27 cellular contexts compared by ENCODE assay signal in the genomic region with DNA sequence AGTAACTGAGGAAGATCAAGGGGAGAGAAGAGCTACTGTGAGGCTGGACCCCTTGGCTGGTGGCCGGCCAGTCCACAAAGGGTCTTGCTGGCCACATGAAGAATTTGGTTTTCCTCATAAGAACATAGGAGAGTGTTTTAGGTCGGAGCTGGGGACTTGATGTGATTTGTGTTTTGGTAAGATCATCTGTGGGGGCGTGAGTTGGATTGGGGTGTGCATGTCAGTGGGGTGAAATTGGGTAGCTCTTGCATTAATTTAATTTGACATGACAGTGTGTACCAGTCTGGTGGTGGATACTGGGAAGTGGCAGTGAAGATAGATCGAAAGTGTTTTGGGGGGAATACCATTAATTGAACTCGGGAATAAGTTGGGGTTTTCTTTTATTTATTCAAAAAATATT. TPM values are rescaled to one million over a fixed set of nuclear protein-coding genes. Genes with fewer than 3 reads are reported as not detected.
DNase-seq lines count a peak whose midpoint lies in the region; ATAC-seq and TF ChIP-seq lines count a peak whose summit lies in the region.
"Had no signal": no experiment of that assay in that cellular context is flagged by ENCODE, and none has a peak within 500 bp of the region (broad histone marks: within the 10 kb centered on the region; RNA-seq: fewer than 3 reads in every experiment).

No MANE protein-coding gene starts in this region.

- 85% methylated on average over 5 of the region's 5 CpGs for WGBS in right cardiac atrium
- WGBS in endodermal cell (ENCODE audit: insufficient coverage in 1 of 2, insufficient read length in 1 of 2), 2 experiments: 93 to 100% methylated on average over 2 to 5 of the region's 5 CpGs

- H3K9me3 Mint-ChIP-seq in activated CD4-positive, alpha-beta memory T cell treated with anti-CD3 and anti-CD28 coated beads for 36 hours: no peaks in the 10 kb centered on the region
- no peaks in the 10 kb centered on the region for H3K9me3 Mint-ChIP-seq in activated CD4-positive, alpha-beta memory T cell treated with anti-CD3 and anti-CD28 coated beads, Interleukin-2, amount 10 ng/mL, durations not matched to agents 7 days and 5 days
- H3K9me3 Mint-ChIP-seq in endodermal cell: no peaks in the 10 kb centered on the region
- no peaks in the 10 kb centered on the region for H3K9me3 Mint-ChIP-seq in stimulated activated naive CD8-positive, alpha-beta T cell treated with anti-CD3 and anti-CD28 coated beads, Interleukin-15, amount 100 ng/mL, for 72 hours
- H3K9me3 Mint-ChIP-seq: GM23338, HFFc6, neural crest cell had no signal

- H3K9me3 ChIP-seq in right cardiac atrium (ENCODE audit: control insufficient read depth, low read length): no peaks in the 10 kb centered on the region
- no peaks in the 10 kb centered on the region for H3K9me3 ChIP-seq in endodermal cell (ENCODE audit: control insufficient read depth, low read length)
- no peaks in the 10 kb centered on the region for H3K9me3 ChIP-seq in BE2C
- H3K9me3 ChIP-seq: Caco-2 had no signal

- H3K4me3 Mint-ChIP-seq in activated CD4-positive, alpha-beta memory T cell treated with anti-CD3 and anti-CD28 coated beads for 36 hours: peak overlapping the region; percentile 21
- H3K4me3 Mint-ChIP-seq in activated CD4-positive, alpha-beta memory T cell treated with anti-CD3 and anti-CD28 coated beads, Interleukin-2, amount 10 ng/mL, durations not matched to agents 7 days and 5 days: no peak overlapping the region
- H3K4me3 Mint-ChIP-seq in endodermal cell: no peak overlapping the region
- peak overlapping the region; percentile 62 to 79 for H3K4me3 Mint-ChIP-seq in stimulated activated naive CD8-positive, alpha-beta T cell treated with anti-CD3 and anti-CD28 coated beads, Interleukin-15, amount 100 ng/mL, for 72 hours
- H3K4me3 Mint-ChIP-seq: B cell, GM23338, HFFc6, neural crest cell had no signal

- POLR2A ChIA-PET in activated CD4-positive, alpha-beta memory T cell treated with anti-CD3 and anti-CD28 coated beads for 36 hours (lab: Charles Lee): interaction anchor here (1.5 kb wide), 1 partner anchor 16 kb away, joined by 5 read pairs; no protein-coding TSS in a partner anchor
- POLR2A ChIA-PET in activated CD4-positive, alpha-beta memory T cell treated with anti-CD3 and anti-CD28 coated beads, Interleukin-2, amount 10 ng/mL, durations not matched to agents 7 days and 5 days (lab: Charles Lee): interaction anchor here (2.5 to 3.9 kb wide), 2 partner anchors 8 to 356 kb away, joined by 14 to 22 read pairs; partner anchors contain the start of genes GIN1, PAM and PPIP5K2

- no peak for TF ChIP-seq CTCF in endodermal cell (conservative IDR thresholded peaks at IDR 0.05)
- no peak for TF ChIP-seq CTCF in BE2C (IDR thresholded peaks at IDR 0.05; ENCODE audit: low read depth, low read length)

- H3K9ac ChIP-seq in endodermal cell (ENCODE audit: extremely low read depth, low read length, poor library complexity, severe bottlenecking): no peak overlapping the region

- H3K4me3 ChIP-seq in right cardiac atrium (ENCODE audit: low read length) (no peak overlapping the region), endodermal cell (ENCODE audit: low read length) (no peak overlapping the region), BE2C (ENCODE audit: low read depth, low read length) (no peak overlapping the region)
- H3K4me3 ChIP-seq: GM23338, SK-N-MC had no signal

- peaks cover 9% of the 10 kb centered on the region for H3K4me1 ChIP-seq in right cardiac atrium (ENCODE audit: control insufficient read depth, insufficient read depth, low read length)
- H3K4me1 ChIP-seq in endodermal cell (ENCODE audit: control insufficient read depth, insufficient read depth, low read length): no peaks in the 10 kb centered on the region
- H3K4me1 ChIP-seq in BE2C: peaks cover 20% of the 10 kb centered on the region

- H3K27ac ChIP-seq in right cardiac atrium (ENCODE audit: low read length): peak overlapping the region; percentile 75
- H3K27ac ChIP-seq in endodermal cell (ENCODE audit: low read depth, low read length): no peak overlapping the region
- H3K27ac ChIP-seq: brain microvascular endothelial cell, foreskin keratinocyte, SK-N-MC, WERI-Rb-1 had no signal

- peaks cover 73% of the 10 kb centered on the region for H3K4me1 Mint-ChIP-seq in activated CD4-positive, alpha-beta memory T cell treated with anti-CD3 and anti-CD28 coated beads for 36 hours (ENCODE audit: low read depth)
- H3K4me1 Mint-ChIP-seq in activated CD4-positive, alpha-beta memory T cell treated with anti-CD3 and anti-CD28 coated beads, Interleukin-2, amount 10 ng/mL, durations not matched to agents 7 days and 5 days: peaks cover 65% of the 10 kb centered on the region
- peaks cover 20% of the 10 kb centered on the region for H3K4me1 Mint-ChIP-seq in endodermal cell
- H3K4me1 Mint-ChIP-seq in stimulated activated naive CD8-positive, alpha-beta T cell treated with anti-CD3 and anti-CD28 coated beads, Interleukin-15, amount 100 ng/mL, for 72 hours: peaks cover 69% of the 10 kb centered on the region

- H3K36me3 Mint-ChIP-seq in activated CD4-positive, alpha-beta memory T cell treated with anti-CD3 and anti-CD28 coated beads for 36 hours: no peaks in the 10 kb centered on the region
- H3K36me3 Mint-ChIP-seq in activated CD4-positive, alpha-beta memory T cell treated with anti-CD3 and anti-CD28 coated beads, Interleukin-2, amount 10 ng/mL, durations not matched to agents 7 days and 5 days (ENCODE audit: low read depth): peaks cover 2% of the 10 kb centered on the region
- no peaks in the 10 kb centered on the region for H3K36me3 Mint-ChIP-seq in endodermal cell (ENCODE audit: low read depth)

- DNase-seq in activated CD4-positive, alpha-beta memory T cell treated with anti-CD3 and anti-CD28 coated beads for 36 hours: no peak
- DNase-seq in activated CD4-positive, alpha-beta memory T cell treated with anti-CD3 and anti-CD28 coated beads, Interleukin-2, amount 10 ng/mL, durations not matched to agents 7 days and 5 days: no peak
- DNase-seq in right cardiac atrium (no peak), left cardiac atrium (no peak), endodermal cell (no peak), BE2C (no peak), T-helper 2 cell (no peak)
- DNase-seq in stimulated activated naive CD8-positive, alpha-beta T cell treated with anti-CD3 and anti-CD28 coated beads, Interleukin-15, amount 100 ng/mL, for 72 hours: no peak
- DNase-seq: activated CD4-positive, alpha-beta T cell treated with anti-CD3 and anti-CD28 coated beads, Interleukin-2, amount 50 U/mL, for 4 hours; brain microvascular endothelial cell; Caco-2; DMS79; effector memory CD4-positive, alpha-beta T cell; foreskin keratinocyte; GF-D8; HFFc6; hypothalamus; NCI-H1092; NCI-H2029; NCI-H2227 treated with DMSO at 0.1 percent for 48 hours; substantia nigra; WERI-Rb-1 had no signal

- intact Hi-C loops in activated CD4-positive, alpha-beta memory T cell treated with anti-CD3 and anti-CD28 coated beads for 36 hours (cut with micrococcal nuclease): no loop called here
- intact Hi-C loops in right cardiac atrium (cut with DNase I) (no loop called here), left cardiac atrium (cut with DNase I) (no loop called here)

- H3K27me3 Mint-ChIP-seq in activated CD4-positive, alpha-beta memory T cell treated with anti-CD3 and anti-CD28 coated beads for 36 hours: no peaks in the 10 kb centered on the region
- H3K27me3 Mint-ChIP-seq in activated CD4-positive, alpha-beta memory T cell treated with anti-CD3 and anti-CD28 coated beads, Interleukin-2, amount 10 ng/mL, durations not matched to agents 7 days and 5 days: no peaks in the 10 kb centered on the region
- no peaks in the 10 kb centered on the region for H3K27me3 Mint-ChIP-seq in endodermal cell (ENCODE audit: insufficient read depth)
- H3K27me3 Mint-ChIP-seq in stimulated activated naive CD8-positive, alpha-beta T cell treated with anti-CD3 and anti-CD28 coated beads, Interleukin-15, amount 100 ng/mL, for 72 hours: no peaks in the 10 kb centered on the region
- H3K27me3 Mint-ChIP-seq: B cell had no signal

- H3K36me3 ChIP-seq in endodermal cell (ENCODE audit: control insufficient read depth, insufficient read depth, low read length): no peaks in the 10 kb centered on the region
- H3K36me3 ChIP-seq in BE2C: no peaks in the 10 kb centered on the region
- H3K36me3 ChIP-seq: brain microvascular endothelial cell, WERI-Rb-1 had no signal

- H3K27me3 ChIP-seq in right cardiac atrium (ENCODE audit: control insufficient read depth, insufficient read depth) (no peaks in the 10 kb centered on the region), endodermal cell (ENCODE audit: control insufficient read depth, insufficient read depth, low read length, poor library complexity, severe bottlenecking) (peaks cover 11% of the 10 kb centered on the region), BE2C (no peaks in the 10 kb centered on the region)
- H3K27me3 ChIP-seq: brain microvascular endothelial cell, foreskin keratinocyte had no signal

- H3K27ac Mint-ChIP-seq in activated CD4-positive, alpha-beta memory T cell treated with anti-CD3 and anti-CD28 coated beads for 36 hours: peak overlapping the region; percentile 18
- no peak overlapping the region for H3K27ac Mint-ChIP-seq in activated CD4-positive, alpha-beta memory T cell treated with anti-CD3 and anti-CD28 coated beads, Interleukin-2, amount 10 ng/mL, durations not matched to agents 7 days and 5 days
- H3K27ac Mint-ChIP-seq in endodermal cell: peak overlapping the region; percentile 2
- H3K27ac Mint-ChIP-seq in stimulated activated naive CD8-positive, alpha-beta T cell treated with anti-CD3 and anti-CD28 coated beads, Interleukin-15, amount 100 ng/mL, for 72 hours: peak overlapping the region in 1 of 2 donors; percentile 66
- H3K27ac Mint-ChIP-seq: B cell, GM23338, HFFc6 had no signal

- ATAC-seq in right cardiac atrium: no peak
- ATAC-seq in left cardiac atrium: no peak
- no peak for ATAC-seq in stimulated activated naive CD8-positive, alpha-beta T cell treated with anti-CD3 and anti-CD28 coated beads, Interleukin-15, amount 100 ng/mL, for 72 hours
- ATAC-seq: esophagus mucosa, GM23338 had no signal

- CTCF ChIA-PET in activated CD4-positive, alpha-beta memory T cell treated with anti-CD3 and anti-CD28 coated beads for 36 hours (lab: Charles Lee): interaction anchor here (1.1 to 3.3 kb wide), 3 partner anchors 17 to 82 kb away, joined by 4 to 19 read pairs (median 7); no protein-coding TSS in a partner anchor
- CTCF ChIA-PET in activated CD4-positive, alpha-beta memory T cell treated with anti-CD3 and anti-CD28 coated beads, Interleukin-2, amount 10 ng/mL, durations not matched to agents 7 days and 5 days (lab: Charles Lee): interaction anchor here (1.0 to 2.5 kb wide), 3 partner anchors 15 to 63 kb away, joined by 3 to 11 read pairs (median 10); no protein-coding TSS in a partner anchor

RNA-seq across cellular contexts. Expression of gene PAM, which starts 8.6 kb away (rescaled TPM):
- 10 to 100 TPM; 41.6 to 43.7 TPM for total RNA-seq in activated CD4-positive, alpha-beta memory T cell treated with anti-CD3 and anti-CD28 coated beads for 36 hours
- 10 to 100 TPM; 45.8 to 46.2 TPM for total RNA-seq in activated CD4-positive, alpha-beta memory T cell treated with anti-CD3 and anti-CD28 coated beads, Interleukin-2, amount 10 ng/mL, durations not matched to agents 7 days and 5 days
- total RNA-seq in right cardiac atrium: 1,000 to 10,000 TPM; 3,384 to 4,784 (median 3,891) TPM
- polyA plus RNA-seq in right cardiac atrium: 4,213 TPM
- total RNA-seq in left cardiac atrium: 1,000 to 10,000 TPM; 2,389 to 3,652 TPM
- total RNA-seq in endodermal cell: 10 to 100 TPM; 32.9 to 38.2 TPM
- polyA plus RNA-seq in endodermal cell (2013, experiment 1 of 2): 165 TPM
- polyA plus RNA-seq in endodermal cell (2013, experiment 2 of 2): 169 TPM
- 49.8 TPM for polyA plus RNA-seq in BE2C (2012; ENCODE audit: insufficient read depth, insufficient read length, low read depth)

Comparison
In these comparisons a context has a peak if more than half of its experiments do, and no peak if none do; other contexts are left out.
1. H3K4me3 Mint-ChIP-seq: peak in activated CD4-positive, alpha-beta memory T cell treated with anti-CD3 and anti-CD28 coated beads for 36 hours (single experiment) and stimulated activated naive CD8-positive, alpha-beta T cell treated with anti-CD3 and anti-CD28 coated beads, Interleukin-15, amount 100 ng/mL, for 72 hours (2 of 2); none in activated CD4-positive, alpha-beta memory T cell treated with anti-CD3 and anti-CD28 coated beads, Interleukin-2, amount 10 ng/mL, durations not matched to agents 7 days and 5 days (single experiment) and endodermal cell (single experiment).
2. RNA of gene PAM, which starts 8.6 kb away (total RNA-seq): 3,384 to 4,784 TPM in right cardiac atrium and 2,389 to 3,652 TPM in left cardiac atrium; 45.8 to 46.2 TPM in activated CD4-positive, alpha-beta memory T cell treated with anti-CD3 and anti-CD28 coated beads, Interleukin-2, amount 10 ng/mL, durations not matched to agents 7 days and 5 days, 41.6 to 43.7 TPM in activated CD4-positive, alpha-beta memory T cell treated with anti-CD3 and anti-CD28 coated beads for 36 hours and 32.9 to 38.2 TPM in endodermal cell; every median in the first group is over 10 times any median in the second.